ENCODE assay signal across 17 cellular contexts in genomic region chr5:88841212-88841611, GRCh38.
"Had no signal": no experiment of that assay in that cellular context is flagged by ENCODE, and none has a peak within 500 bp of the region (broad histone marks: within the 10 kb centered on the region; RNA-seq: fewer than 3 reads in every experiment).

No MANE protein-coding gene starts in this region.

- H3K9me3 Mint-ChIP-seq: activated naive CD4-positive, alpha-beta T cell treated with anti-CD3 and anti-CD28 coated beads, Interleukin-2, amount 10 ng/mL, durations not matched to agents 7 days and 5 days; nephron; type B pancreatic cell had no signal

- H2AFZ ChIP-seq: hepatocyte had no signal

- DNase-seq: activated CD4-positive, alpha-beta T cell treated with anti-CD3 and anti-CD28 coated beads, Interleukin-2, amount 50 U/mL, for 48 hours; activated CD8-positive, alpha-beta memory T cell treated with anti-CD3 and anti-CD28 coated beads, Interleukin-2, amount 10 ng/mL, durations not matched to agents 7 days and 5 days; activated naive CD4-positive, alpha-beta T cell treated with anti-CD3 and anti-CD28 coated beads, Interleukin-2, amount 10 ng/mL, durations not matched to agents 7 days and 5 days; activated T-cell treated with anti-CD3 and anti-CD28 coated beads, Interleukin-2, amount 50 U/mL, for 1 hour; islet precursor cell; nucleus accumbens; stimulated activated CD4-positive, alpha-beta T cell treated with anti-CD3 and anti-CD28 coated beads, Interleukin-15, amount 100 ng/mL, for 24 hours; stimulated activated CD4-positive, alpha-beta T cell treated with anti-CD3 and anti-CD28 coated beads, Interleukin-4, amount 100 ng/mL, for 24 hours; stimulated activated naive CD4-positive, alpha-beta T cell treated with Interleukin-2 at 50 U/mL for 16 hours; T-helper 9 cell had no signal

- H3K27me3 ChIP-seq: hepatocyte, right atrium auricular region had no signal

- H3K4me3 ChIP-seq: hepatocyte, right atrium auricular region had no signal

- H3K27ac Mint-ChIP-seq: activated CD8-positive, alpha-beta memory T cell treated with anti-CD3 and anti-CD28 coated beads, Interleukin-2, amount 10 ng/mL, durations not matched to agents 7 days and 5 days; activated naive CD4-positive, alpha-beta T cell treated with anti-CD3 and anti-CD28 coated beads, Interleukin-2, amount 10 ng/mL, durations not matched to agents 7 days and 5 days; activated T-helper 2 cell treated with anti-CD3 and anti-CD28 coated beads, Interferon-gamma antibody, Interleukin-2, Interleukin-4, amounts not matched to agents 10 μg/mL and 5 μg/mL and 100 μg/mL, durations not matched to agents 14 hours and 24 hours and 36 hours; nephron; type B pancreatic cell had no signal

- ATAC-seq: activated CD8-positive, alpha-beta memory T cell treated with anti-CD3 and anti-CD28 coated beads, Interleukin-2, amount 10 ng/mL, durations not matched to agents 7 days and 5 days; esophagus mucosa had no signal

- H3K36me3 ChIP-seq: right atrium auricular region had no signal

- H3K4me3 Mint-ChIP-seq: activated CD8-positive, alpha-beta memory T cell treated with anti-CD3 and anti-CD28 coated beads, Interleukin-2, amount 10 ng/mL, durations not matched to agents 7 days and 5 days; activated naive CD4-positive, alpha-beta T cell treated with anti-CD3 and anti-CD28 coated beads, Interleukin-2, amount 10 ng/mL, durations not matched to agents 7 days and 5 days; nephron; type B pancreatic cell had no signal

- H3K79me2 ChIP-seq: hepatocyte had no signal

- H3K36me3 Mint-ChIP-seq: activated CD8-positive, alpha-beta memory T cell treated with anti-CD3 and anti-CD28 coated beads, Interleukin-2, amount 10 ng/mL, durations not matched to agents 7 days and 5 days; activated naive CD4-positive, alpha-beta T cell treated with anti-CD3 and anti-CD28 coated beads, Interleukin-2, amount 10 ng/mL, durations not matched to agents 7 days and 5 days had no signal

- H3K4me2 ChIP-seq: hepatocyte had no signal

- H3K27me3 Mint-ChIP-seq: activated CD8-positive, alpha-beta memory T cell treated with anti-CD3 and anti-CD28 coated beads, Interleukin-2, amount 10 ng/mL, durations not matched to agents 7 days and 5 days; type B pancreatic cell had no signal

- H3K9me3 ChIP-seq: right atrium auricular region had no signal

- H3K27ac ChIP-seq: hepatocyte had no signal

- H3K4me1 Mint-ChIP-seq: activated naive CD4-positive, alpha-beta T cell treated with anti-CD3 and anti-CD28 coated beads, Interleukin-2, amount 10 ng/mL, durations not matched to agents 7 days and 5 days had no signal

- FAIRE-seq: colon had no signal
